Comparison of ENCODE assay signal across 8 cellular contexts in genomic region chr2:217756375-217757107, GRCh38.
DNase-seq lines count a peak whose midpoint lies in the region; ATAC-seq and TF ChIP-seq lines count a peak whose summit lies in the region.

No MANE protein-coding gene starts in this region.

- 0 out of 2 replicates have a peak overlapping the region, but pooled peaks have one; percentile 8 for H3K4me3 ChIP-seq in GM12865 (ENCODE audit: low read depth, low read length)

- ATAC-seq in left lobe of liver, result peak; percentile 88
- ATAC-seq in HG02588 (IDR thresholded peaks at IDR 0.05; ENCODE audit: unreplicated experiment), result no peak

- H3K27ac Mint-ChIP-seq in activated CD4-positive, alpha-beta T cell treated with anti-CD3 and anti-CD28 coated beads, Interleukin-2, amount 10 ng/mL, durations not matched to agents 24 days and 14 days, result peak overlapping the region; percentile 83
- H3K27ac Mint-ChIP-seq in chondrocyte (ENCODE audit: unreplicated experiment), result no peak overlapping the region

- no peaks in the 10 kb centered on the region for H3K36me3 Mint-ChIP-seq in activated CD4-positive, alpha-beta T cell treated with anti-CD3 and anti-CD28 coated beads, Interleukin-2, amount 10 ng/mL, durations not matched to agents 24 days and 14 days (ENCODE audit: low read depth)
- peaks cover 18% of the 10 kb centered on the region for H3K36me3 Mint-ChIP-seq in chondrocyte (ENCODE audit: low read depth)

- DNase-seq in GM12865 (ENCODE audit: low read depth) (peak; percentile 60), LoVo (ENCODE audit: low spot score) (peak; percentile 16), chondrocyte (ENCODE audit: low spot score) (no peak), left lobe of liver (ENCODE audit: low spot score) (peak; percentile 64), cortex of kidney (lab: John Stamatoyannopoulos, UW) (no peak)
- DNase-seq in activated CD4-positive, alpha-beta T cell treated with anti-CD3 and anti-CD28 coated beads, Interleukin-2, amount 10 ng/mL, durations not matched to agents 24 days and 14 days, result peak; percentile 89
- DNase-seq in stimulated activated CD4-positive, alpha-beta T cell treated with anti-CD3 and anti-CD28 coated beads, Interleukin-4, amount 100 ng/mL, for 4 hours, result peak; percentile 52 to 77

- peaks cover 21% of the 10 kb centered on the region for H3K4me1 Mint-ChIP-seq in activated CD4-positive, alpha-beta T cell treated with anti-CD3 and anti-CD28 coated beads, Interleukin-2, amount 10 ng/mL, durations not matched to agents 24 days and 14 days
- peaks cover 33% of the 10 kb centered on the region for H3K4me1 Mint-ChIP-seq in chondrocyte (ENCODE audit: low read depth)

- H3K27me3 Mint-ChIP-seq in activated CD4-positive, alpha-beta T cell treated with anti-CD3 and anti-CD28 coated beads, Interleukin-2, amount 10 ng/mL, durations not matched to agents 24 days and 14 days, result peaks cover 3% of the 10 kb centered on the region
- no peaks in the 10 kb centered on the region for H3K27me3 Mint-ChIP-seq in chondrocyte (ENCODE audit: low read depth)

- peak overlapping the region; percentile 45 for H3K4me3 Mint-ChIP-seq in activated CD4-positive, alpha-beta T cell treated with anti-CD3 and anti-CD28 coated beads, Interleukin-2, amount 10 ng/mL, durations not matched to agents 24 days and 14 days
- no peak overlapping the region for H3K4me3 Mint-ChIP-seq in chondrocyte (ENCODE audit: unreplicated experiment)

- H3K9me3 Mint-ChIP-seq in activated CD4-positive, alpha-beta T cell treated with anti-CD3 and anti-CD28 coated beads, Interleukin-2, amount 10 ng/mL, durations not matched to agents 24 days and 14 days, result peaks cover 5% of the 10 kb centered on the region
- H3K9me3 Mint-ChIP-seq in chondrocyte (ENCODE audit: low read depth), result peaks cover 4% of the 10 kb centered on the region

- TF ChIP-seq CTCF in GM12865 (IDR thresholded peaks at IDR 0.05; ENCODE audit: insufficient read depth, low read depth, low read length, missing control alignments) (peak; percentile 84), chondrocyte (IDR thresholded peaks at IDR 0.05) (peak; percentile 97)

- intact Hi-C loops in activated CD4-positive, alpha-beta T cell treated with anti-CD3 and anti-CD28 coated beads, Interleukin-2, amount 10 ng/mL, durations not matched to agents 24 days and 14 days (cut with micrococcal nuclease), result loop anchor here (1.0 to 5.0 kb wide), 2 partner anchors 533 to 1064 kb away; no protein-coding TSS in a partner anchor

Comparison
In these comparisons a context has a peak if more than half of its experiments do, and no peak if none do; other contexts are left out.
1. DNase-seq: peak in GM12865 (single experiment), LoVo (single experiment), activated CD4-positive, alpha-beta T cell treated with anti-CD3 and anti-CD28 coated beads, Interleukin-2, amount 10 ng/mL, durations not matched to agents 24 days and 14 days (single experiment), left lobe of liver (single experiment) and stimulated activated CD4-positive, alpha-beta T cell treated with anti-CD3 and anti-CD28 coated beads, Interleukin-4, amount 100 ng/mL, for 4 hours (2 of 2); none in chondrocyte (single experiment) and cortex of kidney (single experiment).